In genomic region chr6:132114201-132114860, GRCh38 we compare ENCODE assay signal across 18 cellular contexts.
"Had no signal": no experiment of that assay in that cellular context is flagged by ENCODE, and none has a peak within 500 bp of the region (broad histone marks: within the 10 kb centered on the region; RNA-seq: fewer than 3 reads in every experiment).

No MANE protein-coding gene starts in this region.

- H3K27ac ChIP-seq: brain microvascular endothelial cell, dorsolateral prefrontal cortex, psoas muscle, vagina had no signal

- H3K27me3 ChIP-seq: adrenal gland, brain microvascular endothelial cell, dorsolateral prefrontal cortex, vagina had no signal

- H3K9me3 ChIP-seq: adrenal gland, psoas muscle, vagina had no signal

- H3K4me1 Mint-ChIP-seq: activated CD4-positive, alpha-beta T cell treated with anti-CD3 and anti-CD28 coated beads, Interleukin-2, amount 10 ng/mL, durations not matched to agents 7 days and 5 days; activated T-helper 17 cell treated with anti-CD3 and anti-CD28 coated beads, Interleukin-2, amount 50 U/mL, for 72 hours; nephron progenitor cell had no signal

- ATAC-seq: activated T-helper 17 cell treated with anti-CD3 and anti-CD28 coated beads, Interleukin-2, amount 50 U/mL, for 72 hours; esophagus mucosa; psoas muscle; sciatic nerve; stimulated activated naive CD8-positive, alpha-beta T cell treated with anti-CD3 and anti-CD28 coated beads, Interleukin-15, Interleukin-2, amounts not matched to agents 100 U/mL and 50 U/mL, for 24 hours had no signal

- H3K4me1 ChIP-seq: adrenal gland, psoas muscle, vagina had no signal

- H3K27ac Mint-ChIP-seq: activated CD4-positive, alpha-beta T cell treated with anti-CD3 and anti-CD28 coated beads, Interleukin-2, amount 10 ng/mL, durations not matched to agents 7 days and 5 days; activated naive CD4-positive, alpha-beta T cell treated with anti-CD3 and anti-CD28 coated beads for 36 hours; activated T-helper 17 cell treated with anti-CD3 and anti-CD28 coated beads, Interleukin-2, amount 50 U/mL, for 72 hours; nephron progenitor cell had no signal

- H3K4me3 Mint-ChIP-seq: activated CD4-positive, alpha-beta T cell treated with anti-CD3 and anti-CD28 coated beads, Interleukin-2, amount 10 ng/mL, durations not matched to agents 7 days and 5 days; activated naive CD4-positive, alpha-beta T cell treated with anti-CD3 and anti-CD28 coated beads for 36 hours; activated T-helper 17 cell treated with anti-CD3 and anti-CD28 coated beads, Interleukin-2, amount 50 U/mL, for 72 hours; nephron progenitor cell had no signal

- H3K36me3 ChIP-seq: adrenal gland, brain microvascular endothelial cell, vagina had no signal

- H3K27me3 Mint-ChIP-seq: activated CD4-positive, alpha-beta T cell treated with anti-CD3 and anti-CD28 coated beads, Interleukin-2, amount 10 ng/mL, durations not matched to agents 7 days and 5 days had no signal

- H3K4me3 ChIP-seq: adrenal gland, dorsolateral prefrontal cortex, psoas muscle, vagina had no signal

- DNase-seq: activated CD4-positive, alpha-beta T cell treated with anti-CD3 and anti-CD28 coated beads, Interleukin-2, amount 10 ng/mL, durations not matched to agents 7 days and 5 days; activated CD4-positive, CD25-positive, alpha-beta regulatory T cell; activated CD8-positive, alpha-beta memory T cell treated with anti-CD3 and anti-CD28 coated beads for 24 hours; activated naive CD4-positive, alpha-beta T cell treated with anti-CD3 and anti-CD28 coated beads for 36 hours; activated T-cell treated with anti-CD3 and anti-CD28 coated beads for 4 hours; adrenal gland; brain microvascular endothelial cell; dorsolateral prefrontal cortex; islet precursor cell; nephron progenitor cell; psoas muscle; stimulated activated CD4-positive, alpha-beta T cell treated with anti-CD3 and anti-CD28 coated beads, Interleukin-2, amount 100 ng/mL, for 48 hours; stimulated activated CD8-positive, alpha-beta memory T cell treated with anti-CD3 and anti-CD28 coated beads, Interleukin-4, amount 100 ng/mL, for 48 hours; stimulated activated naive CD8-positive, alpha-beta T cell treated with anti-CD3 and anti-CD28 coated beads, Interleukin-15, Interleukin-2, amounts not matched to agents 100 U/mL and 50 U/mL, for 24 hours had no signal
